ENCODE assay signal across 27 cellular contexts in genomic region chr7:55244346-55244745, GRCh38.
DNase-seq lines count a peak whose midpoint lies in the region; ATAC-seq, FAIRE-seq and TF ChIP-seq lines count a peak whose summit lies in the region.
"Had no signal": no experiment of that assay in that cellular context is flagged by ENCODE, and none has a peak within 500 bp of the region (broad histone marks: within the 10 kb centered on the region; RNA-seq: fewer than 3 reads in every experiment).

No MANE protein-coding gene starts in this region.

- intact Hi-C loops in IMR-90 (cut with micrococcal nuclease) (no loop called here), PC-3 (cut with micrococcal nuclease) (no loop called here), kidney (cut with DNase I) (no loop called here)

- peaks cover 12% of the 10 kb centered on the region for H3K4me1 Mint-ChIP-seq in astrocyte (ENCODE audit: low read depth, unreplicated experiment)
- H3K4me1 Mint-ChIP-seq: B cell had no signal

- TF ChIP-seq CTCF in IMR-90 (conservative IDR thresholded peaks at IDR 0.05; ENCODE audit: low read depth, low read length), result no peak
- no peak for TF ChIP-seq CTCF in astrocyte (IDR thresholded peaks at IDR 0.05; ENCODE audit: insufficient read depth, low read depth, low read length)
- TF ChIP-seq CTCF in fibroblast of lung (conservative IDR thresholded peaks at IDR 0.05 in 1 of 2, IDR thresholded peaks at IDR 0.05 in 1 of 2; ENCODE audit: low read depth in 1 of 2, low read length in 2 of 2), result no peak
- TF ChIP-seq CTCF in PC-3 (conservative IDR thresholded peaks at IDR 0.05; ENCODE audit: low read depth, low read length), result no peak
- TF ChIP-seq CTCF in kidney (IDR thresholded peaks at IDR 0.05; ENCODE audit: borderline replicate concordance, extremely low read depth, insufficient read depth), result no peak

- H3F3A ChIP-seq in PC-3 (ENCODE audit: low read length, unreplicated experiment), result no peaks in the 10 kb centered on the region

- no peak for TF ChIP-seq POLR2A in IMR-90 (IDR thresholded peaks at IDR 0.05; ENCODE audit: low read depth, low read length)

- no peak overlapping the region for H3K56ac ChIP-seq in IMR-90 (ENCODE audit: extremely low read depth, insufficient read depth, low read length)

- H2BK120ac ChIP-seq in IMR-90 (ENCODE audit: low read depth, low read length) (0 out of 2 replicates have a peak overlapping the region, but pooled peaks have one; percentile 19), trophoblast cell (ENCODE audit: insufficient read depth, low read length, poor library complexity) (no peak overlapping the region)

- no peak overlapping the region for H3K27ac ChIP-seq in IMR-90 (ENCODE audit: insufficient read depth, low read length)
- peak overlapping the region; percentile 87 for H3K27ac ChIP-seq in astrocyte (ENCODE audit: low read depth, low read length)
- H3K27ac ChIP-seq in fibroblast of lung (ENCODE audit: insufficient read depth, low read length), result peak overlapping the region; percentile 56
- H3K27ac ChIP-seq in trophoblast cell (ENCODE audit: low read depth, low read length), result no peak overlapping the region
- H3K27ac ChIP-seq in PC-3 (ENCODE audit: low read length), result no peak overlapping the region
- no peak overlapping the region for H3K27ac ChIP-seq in kidney (ENCODE audit: low read depth in 2 of 2, low read length in 2 of 2)
- H3K27ac ChIP-seq: C4-2B, HL-60 had no signal

- no peak for FAIRE-seq in astrocyte (lab: Jason Lieb, UNC)
- FAIRE-seq in kidney (lab: Jason Lieb, UNC), result no peak
- FAIRE-seq: GM12891 had no signal

- DNase-seq in IMR-90, result peak; percentile 67
- DNase-seq in astrocyte (ENCODE audit: low read depth), result peak; percentile 26
- peak in 1 of 2 donors; percentile 44 for DNase-seq in fibroblast of lung (ENCODE audit: low read depth in 2 of 2)
- peak; percentile 76 to 80 for DNase-seq in trophoblast cell
- DNase-seq in NCI-H2107 (lab: John Stamatoyannopoulos, UW), result no peak
- no peak for DNase-seq in PC-3
- DNase-seq in kidney, result no peak
- DNase-seq: Caco-2; CD8-positive, alpha-beta T cell; EL; GDM1; H7; Karpas-422; MV-4-11; NCI-H1105; NCI-H1436 treated with DMSO at 0.1 percent for 48 hours; NCI-H187 treated with DMSO at 0.1 percent for 48 hours; NCI-H524 treated with DMSO at 0.1 percent for 48 hours; NCI-H82; SIG-M5; SK-N-SH; SW 1271 had no signal

- peaks cover 6% of the 10 kb centered on the region for H3K4me1 ChIP-seq in IMR-90 (ENCODE audit: control insufficient read depth, insufficient read depth, low read length)
- peaks cover 31% of the 10 kb centered on the region for H3K4me1 ChIP-seq in astrocyte (ENCODE audit: insufficient read depth, low read length)
- H3K4me1 ChIP-seq in fibroblast of lung (ENCODE audit: control insufficient read depth, extremely low read depth, insufficient read depth, low read length), result peaks cover 13% of the 10 kb centered on the region
- no peaks in the 10 kb centered on the region for H3K4me1 ChIP-seq in trophoblast cell (ENCODE audit: control insufficient read depth in 1 of 2, insufficient read depth in 2 of 2, low read length in 2 of 2)
- peaks cover 26% of the 10 kb centered on the region for H3K4me1 ChIP-seq in PC-3 (ENCODE audit: insufficient read depth, low read length)
- peaks cover 0 to 3% of the 10 kb centered on the region in 2 donors for H3K4me1 ChIP-seq in kidney (ENCODE audit: control insufficient read depth in 1 of 2, insufficient read depth in 1 of 2, low read depth in 1 of 2, low read length in 2 of 2)
- H3K4me1 ChIP-seq: Caco-2 had no signal

- CTCF ChIA-PET in IMR-90 (lab: Yijun Ruan, JAX) (no interaction called here), PC-3 (lab: Charles Lee) (no interaction called here)

- H3K14ac ChIP-seq in IMR-90 (replicated peaks; ENCODE audit: low read depth, low read length) (0 out of 2 replicates have a peak overlapping the region, but pooled peaks have one; percentile 14), trophoblast cell (ENCODE audit: low read length) (no peak overlapping the region)

- no peaks in the 10 kb centered on the region for H3K36me3 ChIP-seq in IMR-90 (ENCODE audit: control insufficient read depth, insufficient read depth, low read length)
- H3K36me3 ChIP-seq in astrocyte (ENCODE audit: insufficient read depth, low read length), result no peaks in the 10 kb centered on the region
- H3K36me3 ChIP-seq in fibroblast of lung (ENCODE audit: control insufficient read depth, insufficient read depth, low read length), result no peaks in the 10 kb centered on the region
- no peaks in the 10 kb centered on the region for H3K36me3 ChIP-seq in trophoblast cell (ENCODE audit: control insufficient read depth in 1 of 2, insufficient read depth in 2 of 2, low read length in 2 of 2)
- H3K36me3 ChIP-seq in PC-3 (ENCODE audit: low read depth, low read length), result no peaks in the 10 kb centered on the region
- H3K36me3 ChIP-seq in kidney (ENCODE audit: control insufficient read depth in 1 of 2, insufficient read depth in 2 of 2, low read length in 2 of 2), result no peaks in the 10 kb centered on the region

- H3K9ac ChIP-seq in IMR-90 (ENCODE audit: low read depth, low read length), result no peak overlapping the region
- H3K9ac ChIP-seq in astrocyte (ENCODE audit: low read length), result peak overlapping the region; percentile 50
- no peak overlapping the region for H3K9ac ChIP-seq in fibroblast of lung (ENCODE audit: insufficient read depth, low read length)
- no peak overlapping the region for H3K9ac ChIP-seq in trophoblast cell (ENCODE audit: low read length)
- no peak overlapping the region for H3K9ac ChIP-seq in PC-3 (ENCODE audit: low read length)
- no peak overlapping the region for H3K9ac ChIP-seq in kidney (ENCODE audit: low read length in 2 of 2)
- H3K9ac ChIP-seq: SK-N-SH had no signal

- H4K20me1 ChIP-seq in IMR-90 (ENCODE audit: insufficient read depth, low read length) (no peaks in the 10 kb centered on the region), astrocyte (ENCODE audit: insufficient read depth, low read length) (no peaks in the 10 kb centered on the region), fibroblast of lung (ENCODE audit: control insufficient read depth, extremely low read depth, insufficient read depth, low read length) (no peaks in the 10 kb centered on the region), PC-3 (ENCODE audit: low read length) (no peaks in the 10 kb centered on the region)

- H3K4ac ChIP-seq in IMR-90 (ENCODE audit: low read depth, low read length), result peak overlapping the region; percentile 6; the same call in 1 of the 2 replicates
- no peak overlapping the region for H3K4ac ChIP-seq in trophoblast cell (ENCODE audit: low read depth, low read length)

- H3K9me3 ChIP-seq in IMR-90 (ENCODE audit: control insufficient read depth, insufficient read depth, low read length) (no peaks in the 10 kb centered on the region), astrocyte (ENCODE audit: insufficient read depth, low read depth, low read length) (no peaks in the 10 kb centered on the region), fibroblast of lung (ENCODE audit: control insufficient read depth, insufficient read depth, low read depth, low read length) (no peaks in the 10 kb centered on the region), trophoblast cell (ENCODE audit: insufficient read depth, low read depth, low read length) (peaks cover 2% of the 10 kb centered on the region), PC-3 (ENCODE audit: low read length) (no peaks in the 10 kb centered on the region), kidney (ENCODE audit: control insufficient read depth in 1 of 2, low read length in 2 of 2) (no peaks in the 10 kb centered on the region)
- H3K9me3 ChIP-seq: Caco-2, SK-N-SH had no signal

- H2BK12ac ChIP-seq in trophoblast cell (ENCODE audit: low read length), result no peak overlapping the region

- 88% methylated on average over 5 of the region's 9 CpGs; no CpG with 5 or more reads in 1 of the 2 experiments for WGBS in IMR-90 (ENCODE audit: extremely low coverage in 2 of 2, insufficient read length in 1 of 2), 2 experiments
- no CpG with 5 or more reads among the region's 9 CpGs for WGBS in trophoblast cell (ENCODE audit: extremely low coverage, insufficient coverage, insufficient read length)

- H3K4me2 ChIP-seq in IMR-90 (ENCODE audit: low read depth, low read length), result no peak overlapping the region
- peak overlapping the region; percentile 59 for H3K4me2 ChIP-seq in astrocyte (ENCODE audit: low read length)
- H3K4me2 ChIP-seq in fibroblast of lung (ENCODE audit: extremely low read depth, insufficient read depth, low read length), result no peak overlapping the region
- H3K4me2 ChIP-seq in trophoblast cell (ENCODE audit: low read length), result no peak overlapping the region
- H3K4me2 ChIP-seq in PC-3 (ENCODE audit: low read length), result no peak overlapping the region

- H3K18ac ChIP-seq in IMR-90 (ENCODE audit: low read depth, low read length), result no peak overlapping the region
- H3K18ac ChIP-seq in trophoblast cell (ENCODE audit: low read length), result no peak overlapping the region

- no peaks in the 10 kb centered on the region for H3K9me3 Mint-ChIP-seq in astrocyte (ENCODE audit: unreplicated experiment)
- H3K9me3 Mint-ChIP-seq: CD8-positive, alpha-beta T cell had no signal

- no peaks in the 10 kb centered on the region for H3K27me3 ChIP-seq in IMR-90 (ENCODE audit: control insufficient read depth, insufficient read depth, low read length)
- peaks cover 2% of the 10 kb centered on the region for H3K27me3 ChIP-seq in astrocyte (ENCODE audit: insufficient read depth, low read length)
- H3K27me3 ChIP-seq in fibroblast of lung (ENCODE audit: control insufficient read depth, insufficient read depth, low read length), result no peaks in the 10 kb centered on the region
- no peaks in the 10 kb centered on the region for H3K27me3 ChIP-seq in trophoblast cell (ENCODE audit: insufficient read depth, low read length)
- H3K27me3 ChIP-seq in PC-3 (ENCODE audit: low read length), result no peaks in the 10 kb centered on the region

- peak overlapping the region; percentile 28 for H4K91ac ChIP-seq in IMR-90 (ENCODE audit: insufficient read depth, low read depth, low read length)
- H4K91ac ChIP-seq in trophoblast cell (ENCODE audit: low read depth, low read length), result no peak overlapping the region

- no peak for TF ChIP-seq RAD21 in IMR-90 (IDR thresholded peaks at IDR 0.05; ENCODE audit: low read length)

- POLR2A ChIA-PET in IMR-90 (lab: Charles Lee; ENCODE audit: unreplicated experiment) (no interaction called here), PC-3 (lab: Charles Lee; ENCODE audit: unreplicated experiment) (no interaction called here)

- H4K8ac ChIP-seq in IMR-90 (ENCODE audit: low read depth in 2 of 2, low read length in 2 of 2) (peak overlapping the region in 1 of 2 experiments; percentile 24; a peak in 1 of 4 replicates), trophoblast cell (ENCODE audit: low read depth, low read length) (no peak overlapping the region)

- H2BK5ac ChIP-seq in IMR-90 (ENCODE audit: low read depth, low read length, poor library complexity, severe bottlenecking) (no peak overlapping the region), trophoblast cell (ENCODE audit: low read depth, low read length, poor library complexity) (no peak overlapping the region)

- no peaks in the 10 kb centered on the region for H3K9me2 ChIP-seq in PC-3 (replicated peaks; ENCODE audit: low read length)
- H3K9me2 ChIP-seq: SK-N-SH had no signal

- H3K79me1 ChIP-seq in IMR-90 (ENCODE audit: low read depth in 1 of 2, low read length in 2 of 2) (no peaks in the 10 kb centered on the region), trophoblast cell (ENCODE audit: low read length) (peaks cover 2% of the 10 kb centered on the region)

- dilution Hi-C loops in IMR-90 (cut with HindIII; ENCODE audit: low sequenced_read_pairs, unreplicated experiment), result no loop called here

- in situ Hi-C loops in IMR-90 (cut with MboI; ENCODE audit: low sequenced_read_pairs), result no loop called here

- H2AK9ac ChIP-seq in IMR-90 (replicated peaks; ENCODE audit: low read depth, low read length, poor library complexity), result no peak overlapping the region

- H3K23ac ChIP-seq in IMR-90 (ENCODE audit: low read depth, low read length) (peak overlapping the region; percentile 25; the same call in 1 of the 2 replicates), trophoblast cell (ENCODE audit: low read length) (no peak overlapping the region)

- no peak overlapping the region for H3K27ac Mint-ChIP-seq in astrocyte (ENCODE audit: unreplicated experiment)
- H3K27ac Mint-ChIP-seq: B cell; CD8-positive, alpha-beta T cell had no signal

- peak overlapping the region; percentile 49; the same call in 1 of the 2 replicates for H2AK5ac ChIP-seq in IMR-90 (ENCODE audit: low read depth, low read length)
- H2AK5ac ChIP-seq in trophoblast cell (ENCODE audit: low read length), result no peak overlapping the region

- H2AFZ ChIP-seq in IMR-90 (replicated peaks; ENCODE audit: low read length, poor library complexity), result no peak overlapping the region
- peak overlapping the region; percentile 18 for H2AFZ ChIP-seq in astrocyte (ENCODE audit: low read depth, low read length)
- H2AFZ ChIP-seq in fibroblast of lung (ENCODE audit: low read length), result no peak overlapping the region
- H2AFZ ChIP-seq in trophoblast cell (ENCODE audit: insufficient read depth, low read length, poor library complexity), result no peak overlapping the region
- no peak overlapping the region for H2AFZ ChIP-seq in PC-3 (ENCODE audit: low read length)

- H3K9me1 ChIP-seq in IMR-90 (ENCODE audit: insufficient read depth, low read length), result no peaks in the 10 kb centered on the region; the same call in 1 of the 2 replicates

- no peak overlapping the region for H4K5ac ChIP-seq in IMR-90 (ENCODE audit: low read depth, low read length)

- BruUV-seq in IMR-90 (replicated peaks; lab: Mats Ljungman, UMichigan) (no TSS peak), PC-3 (replicated peaks; lab: Mats Ljungman, UMichigan) (no TSS peak)

- peak overlapping the region; percentile 55; the same call in 2 of the 3 replicates for H2BK15ac ChIP-seq in IMR-90 (ENCODE audit: low read depth, low read length)

- no peaks in the 10 kb centered on the region for H3K36me3 Mint-ChIP-seq in astrocyte (ENCODE audit: low read depth, unreplicated experiment)
- H3K36me3 Mint-ChIP-seq: CD8-positive, alpha-beta T cell had no signal

- no peak overlapping the region for H3K4me3 Mint-ChIP-seq in astrocyte (ENCODE audit: unreplicated experiment)
- H3K4me3 Mint-ChIP-seq: B cell; CD8-positive, alpha-beta T cell had no signal

- no peaks in the 10 kb centered on the region for H3K79me2 ChIP-seq in astrocyte (ENCODE audit: insufficient read depth, low read length)
- no peaks in the 10 kb centered on the region for H3K79me2 ChIP-seq in fibroblast of lung (ENCODE audit: control insufficient read depth, insufficient read depth, low read length)
- no peaks in the 10 kb centered on the region for H3K79me2 ChIP-seq in trophoblast cell (ENCODE audit: control insufficient read depth, insufficient read depth, low read length, poor library complexity)
- no peaks in the 10 kb centered on the region for H3K79me2 ChIP-seq in PC-3 (ENCODE audit: low read length)

- peak overlapping the region; percentile 9; the same call in 1 of the 2 replicates for H2BK20ac ChIP-seq in IMR-90 (ENCODE audit: low read depth, low read length)

- ATAC-seq in IMR-90 (ENCODE audit: low read depth), result no peak
- ATAC-seq in PC-3, result no peak
- ATAC-seq in GM19397 (IDR thresholded peaks at IDR 0.05; ENCODE audit: unreplicated experiment), result no peak
- ATAC-seq: CD8-positive, alpha-beta T cell had no signal

- H3K27me3 Mint-ChIP-seq in astrocyte (ENCODE audit: low read depth, unreplicated experiment), result peaks cover 13% of the 10 kb centered on the region

- no peak overlapping the region for H4K12ac ChIP-seq in trophoblast cell (ENCODE audit: low read depth, low read length)

- no peak overlapping the region for H3K4me3 ChIP-seq in IMR-90 (ENCODE audit: insufficient read depth, low read depth, low read length)
- H3K4me3 ChIP-seq in astrocyte (ENCODE audit: insufficient read depth, low read depth, low read length), result no peak overlapping the region
- no peak overlapping the region for H3K4me3 ChIP-seq in fibroblast of lung (replicated peaks in 1 of 4; ENCODE audit: control extremely low read depth in 1 of 4, insufficient read depth in 1 of 4, low read depth in 3 of 4, low read length in 4 of 4)
- no peak overlapping the region for H3K4me3 ChIP-seq in trophoblast cell (ENCODE audit: low read depth, low read length)
- no peak overlapping the region for H3K4me3 ChIP-seq in PC-3 (ENCODE audit: low read length)
- no peak overlapping the region for H3K4me3 ChIP-seq in kidney (ENCODE audit: low read length in 2 of 2)

Comparison
In these comparisons a context has a peak if more than half of its experiments do, and no peak if none do; other contexts are left out.
1. DNase-seq: peak in IMR-90 (single experiment), astrocyte (single experiment) and trophoblast cell (2 of 2); none in NCI-H2107 (single experiment), PC-3 (single experiment) and kidney (single experiment).
2. H3K27ac ChIP-seq: peak in astrocyte (single experiment) and fibroblast of lung (single experiment); none in IMR-90 (single experiment), trophoblast cell (single experiment), PC-3 (single experiment) and kidney (0 of 2).